ENCODE assay signal across 1 cellular context in genomic region chr22:50525991-50526848, GRCh38.
TF ChIP-seq lines count a peak whose summit lies in the region.

No MANE protein-coding gene starts in this region.

TF ChIP-seq in K562, 482 proteins besides CTCF, POLR2A, EP300 and RAD21 (continued from another document and continues in another):
- TF ChIP-seq HMBOX1 (IDR thresholded peaks at IDR 0.05) (no peak), MBD2 (IDR thresholded peaks at IDR 0.05; ENCODE audit: borderline replicate concordance, low read depth) (no peak), ZZZ3 (IDR thresholded peaks at IDR 0.05) (no peak), FOXJ2 (tag; IDR thresholded peaks at IDR 0.05) (no peak), POLR2AphosphoS5 (IDR thresholded peaks at IDR 0.05; ENCODE audit: control insufficient read depth, insufficient read depth, low read depth, low read length) (no peak), CEBPZ (IDR thresholded peaks at IDR 0.05; ENCODE audit: borderline replicate concordance, low read depth, low read length) (no peak), CHCHD3 (CRISPR knock-in tag; IDR thresholded peaks at IDR 0.05) (no peak), ARHGAP35 (IDR thresholded peaks at IDR 0.05; ENCODE audit: partially characterized antibody) (no peak), FUS (optimal IDR thresholded peaks at IDR 0.05; ENCODE audit: low read depth, low read length) (peak; percentile 3), BRF1 (IDR thresholded peaks at IDR 0.05; ENCODE audit: borderline replicate concordance, extremely low read depth, insufficient read length) (no peak), ZBTB7A (IDR thresholded peaks at IDR 0.05; ENCODE audit: borderline replicate concordance, control insufficient read depth, low read depth, low read length) (peak; percentile 60; the same call in 1 of the 2 replicates), HDGF (IDR thresholded peaks at IDR 0.05) (no peak; the same call in 1 of the 2 replicates), ZNF124 (CRISPR knock-in tag; IDR thresholded peaks at IDR 0.05) (no peak), ZNF133 (CRISPR knock-in tag; IDR thresholded peaks at IDR 0.05) (no peak), EP400 (IDR thresholded peaks at IDR 0.05) (peak; percentile 5; the same call in 1 of the 2 replicates), SMARCC2 (IDR thresholded peaks at IDR 0.05; ENCODE audit: low read depth) (no peak), CXXC5 (CRISPR knock-in tag; IDR thresholded peaks at IDR 0.05) (peak; percentile 43), JUNB (CRISPR knock-in tag; conservative IDR thresholded peaks at IDR 0.05) (no peak), CHD1 (IDR thresholded peaks at IDR 0.05; ENCODE audit: low read length) (no peak), FOXO4 (CRISPR knock-in tag; IDR thresholded peaks at IDR 0.05) (no peak), ARID2 (IDR thresholded peaks at IDR 0.05) (no peak), BRD9 (IDR thresholded peaks at IDR 0.05; ENCODE audit: low read depth, partially characterized antibody) (no peak), NFATC3 (IDR thresholded peaks at IDR 0.05) (no peak), PYGO2 (tag; IDR thresholded peaks at IDR 0.05) (no peak), MEIS2 (IDR thresholded peaks at IDR 0.05; ENCODE audit: partially characterized antibody) (no peak), KHSRP (IDR thresholded peaks at IDR 0.05) (no peak), ZBTB33 (CRISPR knock-in tag; IDR thresholded peaks at IDR 0.05) (no peak), ZNF586 (CRISPR knock-in tag; conservative IDR thresholded peaks at IDR 0.05) (no peak), ZFP1 (CRISPR knock-in tag; IDR thresholded peaks at IDR 0.05) (no peak), CEBPG (CRISPR knock-in tag; IDR thresholded peaks at IDR 0.05) (no peak), CEBPG (tag; conservative IDR thresholded peaks at IDR 0.05 in 1 of 2, IDR thresholded peaks at IDR 0.05 in 1 of 2) (no peak), RBM14 (IDR thresholded peaks at IDR 0.05; ENCODE audit: borderline replicate concordance, insufficient read depth, low read depth, low read length) (no peak), LCOR (CRISPR knock-in tag; IDR thresholded peaks at IDR 0.05) (no peak), RNF2 (IDR thresholded peaks at IDR 0.05) (no peak), NONO (IDR thresholded peaks at IDR 0.05; ENCODE audit: low read depth in 2 of 2, low read length in 1 of 2) (peak in 1 of 2 experiments; percentile 67; a peak in 2 of 4 replicates), MXI1 (IDR thresholded peaks at IDR 0.05; ENCODE audit: low read depth, low read length) (no peak), IRF2 (CRISPR knock-in tag; IDR thresholded peaks at IDR 0.05) (no peak), RERE (CRISPR knock-in tag; IDR thresholded peaks at IDR 0.05; ENCODE audit: borderline replicate concordance) (no peak), TGIF2 (CRISPR knock-in tag; IDR thresholded peaks at IDR 0.05) (no peak), ZNF584 (CRISPR knock-in tag; IDR thresholded peaks at IDR 0.05; ENCODE audit: low read depth) (no peak), CBFA2T2 (conservative IDR thresholded peaks at IDR 0.05) (no peak), GABPA (tag; conservative IDR thresholded peaks at IDR 0.05; ENCODE audit: low read depth) (peak; percentile 52; the same call in 1 of the 2 replicates)
- TF ChIP-seq, protein P1, sequence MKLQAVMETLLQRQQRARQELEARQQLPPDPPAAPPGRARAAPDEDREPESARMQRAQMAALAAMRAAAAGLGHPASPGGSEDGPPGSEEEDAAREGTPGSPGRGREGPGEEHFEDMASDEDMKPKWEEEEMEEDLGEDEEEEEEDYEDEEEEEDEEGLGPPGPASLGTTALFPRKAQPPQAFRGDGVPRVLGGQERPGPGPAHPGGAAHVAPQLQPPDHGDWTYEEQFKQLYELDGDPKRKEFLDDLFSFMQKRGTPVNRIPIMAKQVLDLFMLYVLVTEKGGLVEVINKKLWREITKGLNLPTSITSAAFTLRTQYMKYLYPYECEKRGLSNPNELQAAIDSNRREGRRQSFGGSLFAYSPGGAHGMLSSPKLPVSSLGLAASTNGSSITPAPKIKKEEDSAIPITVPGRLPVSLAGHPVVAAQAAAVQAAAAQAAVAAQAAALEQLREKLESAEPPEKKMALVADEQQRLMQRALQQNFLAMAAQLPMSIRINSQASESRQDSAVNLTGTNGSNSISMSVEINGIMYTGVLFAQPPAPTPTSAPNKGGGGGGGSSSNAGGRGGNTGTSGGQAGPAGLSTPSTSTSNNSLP (IDR thresholded peaks at IDR 0.05; ENCODE audit: borderline replicate concordance, low read depth, low read length), result no peak
- TF ChIP-seq, protein P2, sequence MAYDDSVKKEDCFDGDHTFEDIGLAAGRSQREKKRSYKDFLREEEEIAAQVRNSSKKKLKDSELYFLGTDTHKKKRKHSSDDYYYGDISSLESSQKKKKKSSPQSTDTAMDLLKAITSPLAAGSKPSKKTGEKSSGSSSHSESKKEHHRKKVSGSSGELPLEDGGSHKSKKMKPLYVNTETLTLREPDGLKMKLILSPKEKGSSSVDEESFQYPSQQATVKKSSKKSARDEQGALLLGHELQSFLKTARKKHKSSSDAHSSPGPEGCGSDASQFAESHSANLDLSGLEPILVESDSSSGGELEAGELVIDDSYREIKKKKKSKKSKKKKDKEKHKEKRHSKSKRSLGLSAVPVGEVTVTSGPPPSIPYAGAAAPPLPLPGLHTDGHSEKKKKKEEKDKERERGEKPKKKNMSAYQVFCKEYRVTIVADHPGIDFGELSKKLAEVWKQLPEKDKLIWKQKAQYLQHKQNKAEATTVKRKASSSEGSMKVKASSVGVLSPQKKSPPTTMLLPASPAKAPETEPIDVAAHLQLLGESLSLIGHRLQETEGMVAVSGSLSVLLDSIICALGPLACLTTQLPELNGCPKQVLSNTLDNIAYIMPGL (CRISPR knock-in tag; IDR thresholded peaks at IDR 0.05), result peak; percentile 58; the same call in 1 of the 2 replicates
- TF ChIP-seq, protein P3, sequence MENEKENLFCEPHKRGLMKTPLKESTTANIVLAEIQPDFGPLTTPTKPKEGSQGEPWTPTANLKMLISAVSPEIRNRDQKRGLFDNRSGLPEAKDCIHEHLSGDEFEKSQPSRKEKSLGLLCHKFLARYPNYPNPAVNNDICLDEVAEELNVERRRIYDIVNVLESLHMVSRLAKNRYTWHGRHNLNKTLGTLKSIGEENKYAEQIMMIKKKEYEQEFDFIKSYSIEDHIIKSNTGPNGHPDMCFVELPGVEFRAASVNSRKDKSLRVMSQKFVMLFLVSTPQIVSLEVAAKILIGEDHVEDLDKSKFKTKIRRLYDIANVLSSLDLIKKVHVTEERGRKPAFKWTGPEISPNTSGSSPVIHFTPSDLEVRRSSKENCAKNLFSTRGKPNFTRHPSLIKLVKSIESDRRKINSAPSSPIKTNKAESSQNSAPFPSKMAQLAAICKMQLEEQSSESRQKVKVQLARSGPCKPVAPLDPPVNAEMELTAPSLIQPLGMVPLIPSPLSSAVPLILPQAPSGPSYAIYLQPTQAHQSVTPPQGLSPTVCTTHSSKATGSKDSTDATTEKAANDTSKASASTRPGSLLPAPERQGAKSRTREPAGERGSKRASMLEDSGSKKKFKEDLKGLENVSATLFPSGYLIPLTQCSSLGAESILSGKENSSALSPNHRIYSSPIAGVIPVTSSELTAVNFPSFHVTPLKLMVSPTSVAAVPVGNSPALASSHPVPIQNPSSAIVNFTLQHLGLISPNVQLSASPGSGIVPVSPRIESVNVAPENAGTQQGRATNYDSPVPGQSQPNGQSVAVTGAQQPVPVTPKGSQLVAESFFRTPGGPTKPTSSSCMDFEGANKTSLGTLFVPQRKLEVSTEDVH (IDR thresholded peaks at IDR 0.05; ENCODE audit: low read depth, partially characterized antibody), result no peak
- TF ChIP-seq, protein P4, sequence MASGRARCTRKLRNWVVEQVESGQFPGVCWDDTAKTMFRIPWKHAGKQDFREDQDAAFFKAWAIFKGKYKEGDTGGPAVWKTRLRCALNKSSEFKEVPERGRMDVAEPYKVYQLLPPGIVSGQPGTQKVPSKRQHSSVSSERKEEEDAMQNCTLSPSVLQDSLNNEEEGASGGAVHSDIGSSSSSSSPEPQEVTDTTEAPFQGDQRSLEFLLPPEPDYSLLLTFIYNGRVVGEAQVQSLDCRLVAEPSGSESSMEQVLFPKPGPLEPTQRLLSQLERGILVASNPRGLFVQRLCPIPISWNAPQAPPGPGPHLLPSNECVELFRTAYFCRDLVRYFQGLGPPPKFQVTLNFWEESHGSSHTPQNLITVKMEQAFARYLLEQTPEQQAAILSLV (tag; IDR thresholded peaks at IDR 0.05), result no peak
